ENCODE assay signal across 9 cellular contexts in the genomic region with DNA sequence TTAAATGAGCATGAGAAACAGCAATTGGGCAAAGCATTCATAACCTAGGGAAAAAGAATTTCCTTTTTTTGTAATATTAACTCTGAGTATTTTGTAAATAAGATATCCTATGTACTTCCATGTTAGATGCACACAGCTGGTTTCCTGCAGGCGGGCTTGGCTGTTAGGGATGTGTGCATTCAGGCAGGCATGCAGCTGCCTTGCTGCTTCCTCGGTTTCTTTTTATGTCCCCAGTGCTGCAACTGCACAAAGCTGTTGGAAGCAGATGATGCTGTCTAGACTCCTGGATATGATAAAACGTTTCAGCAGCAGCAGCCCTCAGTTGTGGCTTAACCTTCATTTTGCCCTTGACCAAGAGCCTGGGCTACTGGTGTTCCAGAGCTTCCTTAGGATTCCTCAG.
DNase-seq lines count a peak whose midpoint lies in the region; ATAC-seq and TF ChIP-seq lines count a peak whose summit lies in the region.
"Had no signal": no experiment of that assay in that cellular context is flagged by ENCODE, and none has a peak within 500 bp of the region (broad histone marks: within the 10 kb centered on the region; RNA-seq: fewer than 3 reads in every experiment).

No MANE protein-coding gene starts in this region.

- peaks cover 52% of the 10 kb centered on the region for H3K36me3 ChIP-seq in GM23338 (ENCODE audit: insufficient read depth)
- peaks cover 100% of the 10 kb centered on the region for H3K36me3 ChIP-seq in RWPE2 (ENCODE audit: low read depth)
- peaks cover 0 to 96% (median 56%) of the 10 kb centered on the region in 6 donors for H3K36me3 ChIP-seq in spleen

- peaks cover 12% of the 10 kb centered on the region; the same call in 2 of the 3 replicates for H3K4me1 Mint-ChIP-seq in GM23338

- H3K4me1 ChIP-seq in GM23338 (ENCODE audit: insufficient read depth), result peaks cover 5% of the 10 kb centered on the region
- H3K4me1 ChIP-seq in RWPE2 (ENCODE audit: insufficient read depth, poor library complexity, severe bottlenecking), result peaks cover 20% of the 10 kb centered on the region
- H3K4me1 ChIP-seq in spleen, result peaks cover 42 to 91% (median 72%) of the 10 kb centered on the region in 6 donors

- no peak for TF ChIP-seq POLR2A in spleen (IDR thresholded peaks at IDR 0.05)

- peaks cover 5% of the 10 kb centered on the region for H3K27me3 Mint-ChIP-seq in GM23338 (ENCODE audit: insufficient read depth, low read depth, poor library complexity)

- no peak for TF ChIP-seq CTCF in GM23338 (conservative IDR thresholded peaks at IDR 0.05; ENCODE audit: low read depth in 2 of 2)
- TF ChIP-seq CTCF in RWPE2 (IDR thresholded peaks at IDR 0.05; ENCODE audit: poor library complexity, severe bottlenecking), result no peak
- no peak for TF ChIP-seq CTCF in fibroblast of villous mesenchyme (IDR thresholded peaks at IDR 0.05; ENCODE audit: insufficient read depth, low read depth, low read length)
- no peak for TF ChIP-seq CTCF in spleen (IDR thresholded peaks at IDR 0.05 in 8 of 11, conservative IDR thresholded peaks at IDR 0.05 in 3 of 11)

- no peak overlapping the region for H3K4me3 ChIP-seq in GM23338
- no peak overlapping the region for H3K4me3 ChIP-seq in RWPE2 (ENCODE audit: severe bottlenecking)
- H3K4me3 ChIP-seq in fibroblast of villous mesenchyme (ENCODE audit: low read depth, low read length), result no peak overlapping the region
- no peak overlapping the region for H3K4me3 ChIP-seq in spleen

- no peak overlapping the region for H3K4me2 ChIP-seq in GM23338

- H3F3A ChIP-seq in GM23338 (replicated peaks; ENCODE audit: low read depth), result no peaks in the 10 kb centered on the region

- H4K20me1 ChIP-seq in GM23338 (replicated peaks; ENCODE audit: insufficient read depth), result peaks cover 19% of the 10 kb centered on the region

- no peak overlapping the region for H2AFZ ChIP-seq in GM23338

- no peaks in the 10 kb centered on the region for H3K9me3 ChIP-seq in RWPE2 (ENCODE audit: severe bottlenecking)
- no peaks in the 10 kb centered on the region for H3K9me3 ChIP-seq in spleen

- intact Hi-C loops in spleen (cut with DNase I; ENCODE audit: low total_unique reads), result no loop called here

- 37 to 55% (median 53%) methylated on average over 3 of the region's 3 CpGs for WGBS in spleen, 5 donors

- no peaks in the 10 kb centered on the region for H3K9me2 ChIP-seq in GM23338 (ENCODE audit: insufficient read depth)

- no peak for DNase-seq in GM23338 (ENCODE audit: low spot score)
- DNase-seq in RWPE2 (ENCODE audit: low spot score), result no peak
- peak; percentile 76 for DNase-seq in fibroblast of villous mesenchyme (ENCODE audit: low read depth)
- DNase-seq in spleen, result no peak
- no peak for DNase-seq in NCI-H446 treated with DMSO at 0.1 percent for 48 hours (lab: John Stamatoyannopoulos, UW)
- DNase-seq in activated gamma-delta T cell treated with Interleukin-2 at 50 U/mL for 16 hours, result no peak
- no peak for DNase-seq in foreskin melanocyte
- DNase-seq: NCI-H1436 treated with DMSO at 0.1 percent for 48 hours had no signal

- 0 out of 2 replicates have a peak, but pooled peaks cover 4% of the 10 kb centered on the region for H3K79me2 ChIP-seq in GM23338 (replicated peaks; ENCODE audit: insufficient read depth)

- H3K4me3 Mint-ChIP-seq in GM23338, result no peak overlapping the region

- peaks cover 83% of the 10 kb centered on the region for H3K36me3 Mint-ChIP-seq in GM23338 (ENCODE audit: low read depth)

- H3K27ac ChIP-seq in GM23338 (ENCODE audit: low read depth) (peak overlapping the region; percentile 45; the same call in 1 of the 2 replicates), RWPE2 (ENCODE audit: poor library complexity, severe bottlenecking) (peak overlapping the region; percentile 68), spleen (peak overlapping the region; percentile 74 to 90 (median 84))

- H3K9me3 Mint-ChIP-seq in GM23338, result no peaks in the 10 kb centered on the region

- H3K27ac Mint-ChIP-seq in GM23338, result peak overlapping the region; percentile 57; the same call in 1 of the 2 replicates

- ATAC-seq in GM23338 (no peak), RWPE2 (ENCODE audit: low read depth) (no peak), HG03045 (IDR thresholded peaks at IDR 0.05; ENCODE audit: unreplicated experiment) (no peak)

- H3K27me3 ChIP-seq in GM23338 (ENCODE audit: insufficient read depth) (no peaks in the 10 kb centered on the region), RWPE2 (ENCODE audit: insufficient read depth, poor library complexity, severe bottlenecking) (no peaks in the 10 kb centered on the region), spleen (replicated peaks in 1 of 7) (no peaks in the 10 kb centered on the region)

TF ChIP-seq in GM23338, 12 proteins besides CTCF, POLR2A, EP300 and RAD21 (continues in another document):
- TF ChIP-seq ZNF331 (CRISPR knock-in tag; IDR thresholded peaks at IDR 0.05; ENCODE audit: low read depth), result no peak
- no peak for TF ChIP-seq STAT1 (IDR thresholded peaks at IDR 0.05; ENCODE audit: unreplicated experiment)
- TF ChIP-seq, protein P1, sequence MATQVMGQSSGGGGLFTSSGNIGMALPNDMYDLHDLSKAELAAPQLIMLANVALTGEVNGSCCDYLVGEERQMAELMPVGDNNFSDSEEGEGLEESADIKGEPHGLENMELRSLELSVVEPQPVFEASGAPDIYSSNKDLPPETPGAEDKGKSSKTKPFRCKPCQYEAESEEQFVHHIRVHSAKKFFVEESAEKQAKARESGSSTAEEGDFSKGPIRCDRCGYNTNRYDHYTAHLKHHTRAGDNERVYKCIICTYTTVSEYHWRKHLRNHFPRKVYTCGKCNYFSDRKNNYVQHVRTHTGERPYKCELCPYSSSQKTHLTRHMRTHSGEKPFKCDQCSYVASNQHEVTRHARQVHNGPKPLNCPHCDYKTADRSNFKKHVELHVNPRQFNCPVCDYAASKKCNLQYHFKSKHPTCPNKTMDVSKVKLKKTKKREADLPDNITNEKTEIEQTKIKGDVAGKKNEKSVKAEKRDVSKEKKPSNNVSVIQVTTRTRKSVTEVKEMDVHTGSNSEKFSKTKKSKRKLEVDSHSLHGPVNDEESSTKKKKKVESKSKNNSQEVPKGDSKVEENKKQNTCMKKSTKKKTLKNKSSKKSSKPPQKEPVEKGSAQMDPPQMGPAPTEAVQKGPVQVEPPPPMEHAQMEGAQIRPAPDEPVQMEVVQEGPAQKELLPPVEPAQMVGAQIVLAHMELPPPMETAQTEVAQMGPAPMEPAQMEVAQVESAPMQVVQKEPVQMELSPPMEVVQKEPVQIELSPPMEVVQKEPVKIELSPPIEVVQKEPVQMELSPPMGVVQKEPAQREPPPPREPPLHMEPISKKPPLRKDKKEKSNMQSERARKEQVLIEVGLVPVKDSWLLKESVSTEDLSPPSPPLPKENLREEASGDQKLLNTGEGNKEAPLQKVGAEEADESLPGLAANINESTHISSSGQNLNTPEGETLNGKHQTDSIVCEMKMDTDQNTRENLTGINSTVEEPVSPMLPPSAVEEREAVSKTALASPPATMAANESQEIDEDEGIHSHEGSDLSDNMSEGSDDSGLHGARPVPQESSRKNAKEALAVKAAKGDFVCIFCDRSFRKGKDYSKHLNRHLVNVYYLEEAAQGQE (IDR thresholded peaks at IDR 0.05; ENCODE audit: unreplicated experiment), result no peak
- no peak for TF ChIP-seq JUNB (IDR thresholded peaks at IDR 0.05; ENCODE audit: unreplicated experiment)
- no peak for TF ChIP-seq NANOG (IDR thresholded peaks at IDR 0.05; ENCODE audit: borderline replicate concordance)
- no peak for TF ChIP-seq POLR2AphosphoS5 (IDR thresholded peaks at IDR 0.05; ENCODE audit: low read depth)
